In the genomic region with DNA sequence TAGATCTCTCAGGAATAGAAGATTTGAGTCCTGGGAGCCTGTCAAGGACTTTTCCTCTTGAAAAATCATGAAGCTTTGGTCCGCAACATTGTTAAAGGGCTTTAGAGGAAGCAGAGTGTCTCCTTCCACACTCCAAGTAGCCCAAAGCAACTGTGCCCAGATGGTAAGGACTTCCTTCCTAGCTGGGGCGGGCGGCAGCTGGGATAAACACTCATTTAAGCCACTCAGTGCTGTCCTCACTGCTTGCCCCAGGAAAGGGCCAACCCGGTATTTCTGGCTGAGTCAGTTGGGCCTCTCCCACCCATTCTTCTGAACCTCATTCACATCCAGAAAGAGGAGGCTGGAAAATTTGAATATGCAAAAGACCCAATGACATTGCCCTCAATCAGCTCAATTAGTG, we compare ENCODE assay signal across 17 cellular contexts.
DNase-seq lines count a peak whose midpoint lies in the region; ATAC-seq lines count a peak whose summit lies in the region.
"Had no signal": no experiment of that assay in that cellular context is flagged by ENCODE, and none has a peak within 500 bp of the region (broad histone marks: within the 10 kb centered on the region; RNA-seq: fewer than 3 reads in every experiment).

No MANE protein-coding gene starts in this region.

- no CpG with 5 or more reads among the region's 4 CpGs for WGBS in trophoblast cell (ENCODE audit: extremely low coverage, insufficient coverage, insufficient read length)

- peak overlapping the region; percentile 43 for H2BK12ac ChIP-seq in trophoblast cell (ENCODE audit: low read length)

- H3K9ac ChIP-seq in trophoblast cell (ENCODE audit: low read length), result no peak overlapping the region

- no peak overlapping the region for H4K91ac ChIP-seq in trophoblast cell (ENCODE audit: low read depth, low read length)

- H4K12ac ChIP-seq in trophoblast cell (ENCODE audit: low read depth, low read length), result no peak overlapping the region

- H3K79me2 ChIP-seq in trophoblast cell (ENCODE audit: control insufficient read depth, insufficient read depth, low read length, poor library complexity), result no peaks in the 10 kb centered on the region

- peaks cover 3% of the 10 kb centered on the region for H3K79me1 ChIP-seq in trophoblast cell (ENCODE audit: low read length)

- no peak overlapping the region for H3K23ac ChIP-seq in trophoblast cell (ENCODE audit: low read length)

- H3K27me3 ChIP-seq in trophoblast cell (ENCODE audit: insufficient read depth, low read length), result no peaks in the 10 kb centered on the region
- H3K27me3 ChIP-seq: adrenal gland, SJCRH30 had no signal

- DNase-seq in NCI-H82 (lab: John Stamatoyannopoulos, UW) (peak; percentile 20), NCI-H82 treated with DMSO at 0.1 percent for 48 hours (lab: John Stamatoyannopoulos, UW; ENCODE audit: unreplicated experiment) (no peak), NCI-H526 (lab: John Stamatoyannopoulos, UW) (peak; percentile 92 to 94), trophoblast cell (peak in 1 of 2 donors; percentile 12), NCI-H748 (lab: John Stamatoyannopoulos, UW; ENCODE audit: unreplicated experiment) (no peak), nucleus accumbens (lab: John Stamatoyannopoulos, UW) (no peak), posterior cingulate gyrus (no peak)
- DNase-seq: activated T-cell treated with anti-CD3 and anti-CD28 coated beads, Interleukin-2, amount 50 U/mL, for 4 hours; adrenal gland; effector memory CD4-positive, alpha-beta T cell; GF-D8; immature natural killer cell; NCI-H1105; NCI-H2171; stimulated activated CD4-positive, alpha-beta T cell treated with anti-CD3 and anti-CD28 coated beads, Interleukin-4, amount 100 ng/mL, for 4 hours had no signal

- H3K4ac ChIP-seq in trophoblast cell (ENCODE audit: low read depth, low read length), result no peak overlapping the region

- H2AFZ ChIP-seq in trophoblast cell (ENCODE audit: insufficient read depth, low read length, poor library complexity), result no peak overlapping the region

- no peak overlapping the region for H3K4me3 ChIP-seq in trophoblast cell (ENCODE audit: low read depth, low read length)
- H3K4me3 ChIP-seq: adrenal gland, SJCRH30 had no signal

- ATAC-seq in esophagus mucosa, result peak; percentile 81

- no peak overlapping the region for H3K4me2 ChIP-seq in trophoblast cell (ENCODE audit: low read length)

- H4K8ac ChIP-seq in trophoblast cell (ENCODE audit: low read depth, low read length), result no peak overlapping the region

- peaks cover 10% of the 10 kb centered on the region in 2 experiments for H3K4me1 ChIP-seq in trophoblast cell (ENCODE audit: control insufficient read depth in 1 of 2, insufficient read depth in 2 of 2, low read length in 2 of 2)
- H3K4me1 ChIP-seq: adrenal gland, SJCRH30 had no signal

- intact Hi-C loops in posterior cingulate gyrus (cut with DNase I), result no loop called here

- no peak overlapping the region for H3K18ac ChIP-seq in trophoblast cell (ENCODE audit: low read length)

- H2BK5ac ChIP-seq in trophoblast cell (ENCODE audit: low read depth, low read length, poor library complexity), result no peak overlapping the region

- H3K14ac ChIP-seq in trophoblast cell (ENCODE audit: low read length), result no peak overlapping the region

- H2BK120ac ChIP-seq in trophoblast cell (ENCODE audit: insufficient read depth, low read length, poor library complexity), result no peak overlapping the region

- no peaks in the 10 kb centered on the region for H3K9me3 ChIP-seq in trophoblast cell (ENCODE audit: insufficient read depth, low read depth, low read length)
- H3K9me3 ChIP-seq: adrenal gland, SJCRH30 had no signal

- H3K27ac ChIP-seq in trophoblast cell (ENCODE audit: low read depth, low read length), result no peak overlapping the region
- H3K27ac ChIP-seq: adrenal gland, SJCRH30 had no signal

- H2AK5ac ChIP-seq in trophoblast cell (ENCODE audit: low read length), result no peak overlapping the region

- H3K36me3 ChIP-seq in trophoblast cell (ENCODE audit: control insufficient read depth in 1 of 2, insufficient read depth in 2 of 2, low read length in 2 of 2), result no peaks in the 10 kb centered on the region
- H3K36me3 ChIP-seq: adrenal gland, SJCRH30 had no signal

Comparison
In these comparisons a context has a peak if more than half of its experiments do, and no peak if none do; other contexts are left out.
1. DNase-seq: peak in NCI-H82 (single experiment) and NCI-H526 (2 of 2); none in NCI-H82 treated with DMSO at 0.1 percent for 48 hours (single experiment), NCI-H748 (single experiment), nucleus accumbens (0 of 56) and posterior cingulate gyrus (0 of 10).